9 cellular contexts compared by ENCODE assay signal in genomic region chr5:116032094-116032517, GRCh38. TPM values are rescaled to one million over a fixed set of nuclear protein-coding genes. Genes with fewer than 3 reads are reported as not detected.
A peak's percentile ranks its signal among the peaks of the same experiment; 100 is the strongest.
DNase-seq lines count a peak whose midpoint lies in the region; ATAC-seq, FAIRE-seq and TF ChIP-seq lines count a peak whose summit lies in the region.
"Had no signal": no experiment of that assay in that cellular context is flagged by ENCODE, and none has a peak within 500 bp of the region (broad histone marks: within the 10 kb centered on the region; RNA-seq: fewer than 3 reads in every experiment).

Gene ARL14EPL, plus strand, starts transcription at chr5:116032472. Its CDS starts 18,994 bp downstream, at chr5:116051466.

- TF ChIP-seq CTCF in AG09309 (IDR thresholded peaks at IDR 0.05; ENCODE audit: control insufficient read depth, insufficient read depth, low read depth, low read length, missing control alignments): peak; percentile 73
- peak; percentile 39; the same call in 1 of the 2 replicates for TF ChIP-seq CTCF in PC-9 (conservative IDR thresholded peaks at IDR 0.05)
- TF ChIP-seq CTCF in fibroblast of mammary gland (conservative IDR thresholded peaks at IDR 0.05; ENCODE audit: control insufficient read depth, insufficient read depth, low read depth, low read length): peak; percentile 42
- TF ChIP-seq CTCF in psoas muscle (IDR thresholded peaks at IDR 0.05): peak; percentile 5
- TF ChIP-seq CTCF in kidney (IDR thresholded peaks at IDR 0.05; ENCODE audit: borderline replicate concordance, extremely low read depth, insufficient read depth): no peak

- H3K9me2 ChIP-seq in PC-9 (ENCODE audit: insufficient read depth): no peaks in the 10 kb centered on the region

- H3K4me1 ChIP-seq in PC-9 (replicated peaks; ENCODE audit: insufficient read depth) (peaks cover 19% of the 10 kb centered on the region), psoas muscle (no peaks in the 10 kb centered on the region), kidney (ENCODE audit: control insufficient read depth in 1 of 2, insufficient read depth in 1 of 2, low read depth in 1 of 2, low read length in 2 of 2) (no peaks in the 10 kb centered on the region)

- H3K4me3 ChIP-seq in AG09309 (ENCODE audit: control insufficient read depth, low read depth, low read length) (no peak within 1 kb of the TSS), PC-9 (peak within 1 kb of the TSS; percentile 42; the same call in 1 of the 2 replicates), fibroblast of mammary gland (ENCODE audit: control insufficient read depth, low read depth, low read length) (no peak within 1 kb of the TSS), psoas muscle (no peak within 1 kb of the TSS), kidney (ENCODE audit: low read length in 2 of 2) (no peak within 1 kb of the TSS)

- H2AFZ ChIP-seq in PC-9: peak within 1 kb of the TSS; percentile 9; the same call in 1 of the 2 replicates

- no peak for FAIRE-seq in kidney (lab: Jason Lieb, UNC)
- FAIRE-seq: keratinocyte had no signal

- CTCF ChIA-PET in PC-9 (lab: Charles Lee): interaction anchor here (0.7 to 1.2 kb wide), 2 partner anchors 144 to 397 kb away, joined by 3 read pairs; no protein-coding TSS in a partner anchor

- H3F3A ChIP-seq in PC-9 (ENCODE audit: insufficient read depth, low read depth): 0 out of 2 replicates have a peak, but pooled peaks cover 6% of the 10 kb centered on the region

- H3K27ac ChIP-seq in PC-9 (peak within 1 kb of the TSS; percentile 81), psoas muscle (no peak within 1 kb of the TSS), kidney (ENCODE audit: low read depth in 2 of 2, low read length in 2 of 2) (no peak within 1 kb of the TSS)

- H3K9ac ChIP-seq in kidney (ENCODE audit: low read length in 2 of 2): no peak within 1 kb of the TSS

- no peaks in the 10 kb centered on the region for H3K79me2 ChIP-seq in PC-9 (ENCODE audit: low read depth)

- ATAC-seq in GM18520 (IDR thresholded peaks at IDR 0.05; ENCODE audit: unreplicated experiment) (peak; percentile 84), HG03066 (IDR thresholded peaks at IDR 0.05; ENCODE audit: low read depth, unreplicated experiment) (peak; percentile 64), psoas muscle (peak; percentile 48 to 88 (median 63))

- no peaks in the 10 kb centered on the region for H3K36me3 ChIP-seq in PC-9 (ENCODE audit: low read depth)
- H3K36me3 ChIP-seq in psoas muscle (ENCODE audit: insufficient read depth in 1 of 2, low read depth in 1 of 2): no peaks in the 10 kb centered on the region
- H3K36me3 ChIP-seq in kidney (ENCODE audit: control insufficient read depth in 1 of 2, insufficient read depth in 2 of 2, low read length in 2 of 2): no peaks in the 10 kb centered on the region

- 36 to 44% (median 41%) methylated on average over 9 of the region's 9 CpGs for WGBS in psoas muscle, 3 donors

- DNase-seq in AG09309 (ENCODE audit: low read depth): peak; percentile 44
- DNase-seq in PC-9: peak; percentile 58 to 74
- peak; percentile 90 for DNase-seq in fibroblast of mammary gland (ENCODE audit: low read depth)
- peak; percentile 27 to 65 for DNase-seq in psoas muscle
- DNase-seq in kidney: no peak
- DNase-seq in central memory CD4-positive, alpha-beta T cell: no peak

- H3K27me3 ChIP-seq in PC-9 (ENCODE audit: insufficient read depth, low read depth): no peaks in the 10 kb centered on the region
- no peaks in the 10 kb centered on the region for H3K27me3 ChIP-seq in psoas muscle (ENCODE audit: insufficient read depth in 3 of 3, low read length in 2 of 3)

- POLR2A ChIA-PET in PC-9 (lab: Charles Lee; ENCODE audit: unreplicated experiment): no interaction called here

- no TSS peak for BruUV-seq in PC-9 (replicated peaks; lab: Mats Ljungman, UMichigan)

- intact Hi-C loops in PC-9 (cut with micrococcal nuclease; ENCODE audit: unreplicated experiment) (loop anchor here (2.0 to 10.0 kb wide), 4 partner anchors 35 to 400 kb away; partner anchors contain the start of genes AP3S1 and ATG12), psoas muscle (cut with DNase I) (no loop called here), kidney (cut with DNase I) (no loop called here)

- H4K20me1 ChIP-seq in PC-9 (ENCODE audit: insufficient read depth): no peaks in the 10 kb centered on the region

- H3K4me2 ChIP-seq in PC-9: peak within 1 kb of the TSS; percentile 71

- no peaks in the 10 kb centered on the region; the same call in 1 of the 2 replicates for H3K9me3 ChIP-seq in PC-9 (ENCODE audit: insufficient read depth, low read depth)
- no peaks in the 10 kb centered on the region for H3K9me3 ChIP-seq in psoas muscle
- H3K9me3 ChIP-seq in kidney (ENCODE audit: control insufficient read depth in 1 of 2, low read length in 2 of 2): no peaks in the 10 kb centered on the region

RNA-seq across cellular contexts. Expression of gene ARL14EPL, which starts in this region (rescaled TPM):
- total RNA-seq in PC-9 (2021): 0.37 TPM in 1 of 2 replicates, not detected in the other
- not detected for total RNA-seq in psoas muscle
- under 1 TPM in 2 of 3 donors, not detected in 1; 0.03 to 0.08 TPM for polyA plus RNA-seq in psoas muscle
- total RNA-seq in kidney: not detected
- not detected for polyA plus RNA-seq in kidney (ENCODE audit: insufficient read depth, low read depth, low replicate concordance)
- polyA plus RNA-seq: keratinocyte had no signal

Comparison
In these comparisons a context has a peak if more than half of its experiments do, and no peak if none do; other contexts are left out.
1. Peak in DNase-seq, H3K4me3 ChIP-seq, H3K27ac ChIP-seq and H3K4me2 ChIP-seq in PC-9; RNA of the gene not detected or under 1 TPM.
2. Peak in DNase-seq and ATAC-seq in psoas muscle; RNA of the gene not detected or under 1 TPM.
3. DNase-seq: peak in AG09309 (single experiment) and fibroblast of mammary gland (single experiment); none in kidney (single experiment) and central memory CD4-positive, alpha-beta T cell (single experiment).
4. Peak in every context shown above with its lines, with median percentiles within 50 percentile points of each other: ATAC-seq.